6 cellular contexts compared by ENCODE assay signal in genomic region chr7:100321648-100322047, GRCh38. TPM values are rescaled to one million over a fixed set of nuclear protein-coding genes. Genes with fewer than 3 reads are reported as not detected.
"Had no signal": no experiment of that assay in that cellular context is flagged by ENCODE, and none has a peak within 500 bp of the region (broad histone marks: within the 10 kb centered on the region; RNA-seq: fewer than 3 reads in every experiment).

No MANE protein-coding gene starts in this region.

RNA-seq across cellular contexts. Expression of gene SPDYE3, which starts 14.1 kb away (rescaled TPM):
- total RNA-seq: GM23338, H1, H9, HepG2, HFFc6, HT1080 had no signal
- polyA plus RNA-seq: H1, HepG2 had no signal
